1 cellular context compared by ENCODE assay signal in genomic region chr2:28407976-28408690, GRCh38.
A peak's percentile ranks its signal among the peaks of the same experiment; 100 is the strongest.
TF ChIP-seq lines count a peak whose summit lies in the region.

No MANE protein-coding gene starts in this region.

TF ChIP-seq in HepG2, 621 proteins besides CTCF, POLR2A, EP300 and RAD21 (continued from another document and continues in another):
- TF ChIP-seq, protein P1, sequence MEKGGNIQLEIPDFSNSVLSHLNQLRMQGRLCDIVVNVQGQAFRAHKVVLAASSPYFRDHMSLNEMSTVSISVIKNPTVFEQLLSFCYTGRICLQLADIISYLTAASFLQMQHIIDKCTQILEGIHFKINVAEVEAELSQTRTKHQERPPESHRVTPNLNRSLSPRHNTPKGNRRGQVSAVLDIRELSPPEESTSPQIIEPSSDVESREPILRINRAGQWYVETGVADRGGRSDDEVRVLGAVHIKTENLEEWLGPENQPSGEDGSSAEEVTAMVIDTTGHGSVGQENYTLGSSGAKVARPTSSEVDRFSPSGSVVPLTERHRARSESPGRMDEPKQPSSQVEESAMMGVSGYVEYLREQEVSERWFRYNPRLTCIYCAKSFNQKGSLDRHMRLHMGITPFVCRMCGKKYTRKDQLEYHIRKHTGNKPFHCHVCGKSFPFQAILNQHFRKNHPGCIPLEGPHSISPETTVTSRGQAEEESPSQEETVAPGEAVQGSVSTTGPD (CRISPR knock-in tag; IDR thresholded peaks at IDR 0.05): 0 out of 2 replicates have a peak, but pooled peaks have one; percentile 18
- TF ChIP-seq ZNF780A (CRISPR knock-in tag; IDR thresholded peaks at IDR 0.05): no peak
- TF ChIP-seq CREM (IDR thresholded peaks at IDR 0.05): no peak
- TF ChIP-seq CREM (CRISPR knock-in tag; IDR thresholded peaks at IDR 0.05): no peak
- TF ChIP-seq THAP7 (CRISPR knock-in tag; IDR thresholded peaks at IDR 0.05): no peak
- 0 out of 2 replicates have a peak, but pooled peaks have one; percentile 63 for TF ChIP-seq ZFP36L1 (CRISPR knock-in tag; IDR thresholded peaks at IDR 0.05)
- TF ChIP-seq ZNF891 (CRISPR knock-in tag; IDR thresholded peaks at IDR 0.05): no peak
- peak; percentile 75; the same call in 1 of the 2 replicates for TF ChIP-seq HNF4G (IDR thresholded peaks at IDR 0.05; ENCODE audit: borderline replicate concordance, low read depth, low read length)
- TF ChIP-seq HNF4G (CRISPR knock-in tag; IDR thresholded peaks at IDR 0.05; ENCODE audit: borderline replicate concordance, low read depth): peak; percentile 84; the same call in 1 of the 2 replicates
- TF ChIP-seq, protein P2, sequence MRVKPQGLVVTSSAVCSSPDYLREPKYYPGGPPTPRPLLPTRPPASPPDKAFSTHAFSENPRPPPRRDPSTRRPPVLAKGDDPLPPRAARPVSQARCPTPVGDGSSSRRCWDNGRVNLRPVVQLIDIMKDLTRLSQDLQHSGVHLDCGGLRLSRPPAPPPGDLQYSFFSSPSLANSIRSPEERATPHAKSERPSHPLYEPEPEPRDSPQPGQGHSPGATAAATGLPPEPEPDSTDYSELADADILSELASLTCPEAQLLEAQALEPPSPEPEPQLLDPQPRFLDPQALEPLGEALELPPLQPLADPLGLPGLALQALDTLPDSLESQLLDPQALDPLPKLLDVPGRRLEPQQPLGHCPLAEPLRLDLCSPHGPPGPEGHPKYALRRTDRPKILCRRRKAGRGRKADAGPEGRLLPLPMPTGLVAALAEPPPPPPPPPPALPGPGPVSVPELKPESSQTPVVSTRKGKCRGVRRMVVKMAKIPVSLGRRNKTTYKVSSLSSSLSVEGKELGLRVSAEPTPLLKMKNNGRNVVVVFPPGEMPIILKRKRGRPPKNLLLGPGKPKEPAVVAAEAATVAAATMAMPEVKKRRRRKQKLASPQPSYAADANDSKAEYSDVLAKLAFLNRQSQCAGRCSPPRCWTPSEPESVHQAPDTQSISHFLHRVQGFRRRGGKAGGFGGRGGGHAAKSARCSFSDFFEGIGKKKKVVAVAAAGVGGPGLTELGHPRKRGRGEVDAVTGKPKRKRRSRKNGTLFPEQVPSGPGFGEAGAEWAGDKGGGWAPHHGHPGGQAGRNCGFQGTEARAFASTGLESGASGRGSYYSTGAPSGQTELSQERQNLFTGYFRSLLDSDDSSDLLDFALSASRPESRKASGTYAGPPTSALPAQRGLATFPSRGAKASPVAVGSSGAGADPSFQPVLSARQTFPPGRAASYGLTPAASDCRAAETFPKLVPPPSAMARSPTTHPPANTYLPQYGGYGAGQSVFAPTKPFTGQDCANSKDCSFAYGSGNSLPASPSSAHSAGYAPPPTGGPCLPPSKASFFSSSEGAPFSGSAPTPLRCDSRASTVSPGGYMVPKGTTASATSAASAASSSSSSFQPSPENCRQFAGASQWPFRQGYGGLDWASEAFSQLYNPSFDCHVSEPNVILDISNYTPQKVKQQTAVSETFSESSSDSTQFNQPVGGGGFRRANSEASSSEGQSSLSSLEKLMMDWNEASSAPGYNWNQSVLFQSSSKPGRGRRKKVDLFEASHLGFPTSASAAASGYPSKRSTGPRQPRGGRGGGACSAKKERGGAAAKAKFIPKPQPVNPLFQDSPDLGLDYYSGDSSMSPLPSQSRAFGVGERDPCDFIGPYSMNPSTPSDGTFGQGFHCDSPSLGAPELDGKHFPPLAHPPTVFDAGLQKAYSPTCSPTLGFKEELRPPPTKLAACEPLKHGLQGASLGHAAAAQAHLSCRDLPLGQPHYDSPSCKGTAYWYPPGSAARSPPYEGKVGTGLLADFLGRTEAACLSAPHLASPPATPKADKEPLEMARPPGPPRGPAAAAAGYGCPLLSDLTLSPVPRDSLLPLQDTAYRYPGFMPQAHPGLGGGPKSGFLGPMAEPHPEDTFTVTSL (CRISPR knock-in tag; IDR thresholded peaks at IDR 0.05; ENCODE audit: borderline replicate concordance): peak; percentile 58; the same call in 1 of the 2 replicates
- peak; percentile 33 for TF ChIP-seq NCOR1 (IDR thresholded peaks at IDR 0.05; ENCODE audit: borderline replicate concordance, low read length)
- no peak for TF ChIP-seq KMT2A (CRISPR knock-in tag; IDR thresholded peaks at IDR 0.05)
- TF ChIP-seq ZNF839 (CRISPR knock-in tag; IDR thresholded peaks at IDR 0.05; ENCODE audit: borderline replicate concordance): 0 out of 2 replicates have a peak, but pooled peaks have one; percentile 72
- TF ChIP-seq DPF2 (CRISPR knock-in tag; IDR thresholded peaks at IDR 0.05; ENCODE audit: borderline replicate concordance, low read depth): peak; percentile 32; the same call in 1 of the 2 replicates
- peak; percentile 54 to 58; a peak in 1 of 4 replicates for TF ChIP-seq NR2F1 (CRISPR knock-in tag; IDR thresholded peaks at IDR 0.05)
- 0 out of 2 replicates have a peak, but pooled peaks have one; percentile 39 for TF ChIP-seq ERF (CRISPR knock-in tag; IDR thresholded peaks at IDR 0.05)
- TF ChIP-seq TAF15 (IDR thresholded peaks at IDR 0.05; ENCODE audit: low read depth, low read length, poor library complexity, severe bottlenecking): no peak
- TF ChIP-seq PITX1 (CRISPR knock-in tag; IDR thresholded peaks at IDR 0.05): no peak
- TF ChIP-seq MEF2D (CRISPR knock-in tag; IDR thresholded peaks at IDR 0.05): 0 out of 2 replicates have a peak, but pooled peaks have one; percentile 39
- TF ChIP-seq HDAC1 (CRISPR knock-in tag; IDR thresholded peaks at IDR 0.05): peak; percentile 49; the same call in 1 of the 2 replicates
- 0 out of 2 replicates have a peak, but pooled peaks have one; percentile 42 for TF ChIP-seq TBX2 (CRISPR knock-in tag; IDR thresholded peaks at IDR 0.05; ENCODE audit: borderline replicate concordance)
- TF ChIP-seq ZNF564 (CRISPR knock-in tag; IDR thresholded peaks at IDR 0.05): no peak
- peak; percentile 24; the same call in 1 of the 2 replicates for TF ChIP-seq NR2F2 (IDR thresholded peaks at IDR 0.05; ENCODE audit: borderline replicate concordance, low read depth)
- TF ChIP-seq ETV5 (CRISPR knock-in tag; IDR thresholded peaks at IDR 0.05; ENCODE audit: borderline replicate concordance): peak; percentile 70; the same call in 1 of the 2 replicates
- peak; percentile 26; the same call in 1 of the 2 replicates for TF ChIP-seq SPEN (CRISPR knock-in tag; IDR thresholded peaks at IDR 0.05; ENCODE audit: low read depth)
- TF ChIP-seq, protein P3, sequence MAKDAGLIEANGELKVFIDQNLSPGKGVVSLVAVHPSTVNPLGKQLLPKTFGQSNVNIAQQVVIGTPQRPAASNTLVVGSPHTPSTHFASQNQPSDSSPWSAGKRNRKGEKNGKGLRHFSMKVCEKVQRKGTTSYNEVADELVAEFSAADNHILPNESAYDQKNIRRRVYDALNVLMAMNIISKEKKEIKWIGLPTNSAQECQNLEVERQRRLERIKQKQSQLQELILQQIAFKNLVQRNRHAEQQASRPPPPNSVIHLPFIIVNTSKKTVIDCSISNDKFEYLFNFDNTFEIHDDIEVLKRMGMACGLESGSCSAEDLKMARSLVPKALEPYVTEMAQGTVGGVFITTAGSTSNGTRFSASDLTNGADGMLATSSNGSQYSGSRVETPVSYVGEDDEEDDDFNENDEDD (CRISPR knock-in tag; IDR thresholded peaks at IDR 0.05; ENCODE audit: borderline replicate concordance): no peak
- no peak for TF ChIP-seq PRPF4 (IDR thresholded peaks at IDR 0.05; ENCODE audit: low read depth, low read length, poor library complexity, severe bottlenecking)
- no peak for TF ChIP-seq KIAA2018 (CRISPR knock-in tag; IDR thresholded peaks at IDR 0.05; ENCODE audit: borderline replicate concordance)
- TF ChIP-seq, protein P4, sequence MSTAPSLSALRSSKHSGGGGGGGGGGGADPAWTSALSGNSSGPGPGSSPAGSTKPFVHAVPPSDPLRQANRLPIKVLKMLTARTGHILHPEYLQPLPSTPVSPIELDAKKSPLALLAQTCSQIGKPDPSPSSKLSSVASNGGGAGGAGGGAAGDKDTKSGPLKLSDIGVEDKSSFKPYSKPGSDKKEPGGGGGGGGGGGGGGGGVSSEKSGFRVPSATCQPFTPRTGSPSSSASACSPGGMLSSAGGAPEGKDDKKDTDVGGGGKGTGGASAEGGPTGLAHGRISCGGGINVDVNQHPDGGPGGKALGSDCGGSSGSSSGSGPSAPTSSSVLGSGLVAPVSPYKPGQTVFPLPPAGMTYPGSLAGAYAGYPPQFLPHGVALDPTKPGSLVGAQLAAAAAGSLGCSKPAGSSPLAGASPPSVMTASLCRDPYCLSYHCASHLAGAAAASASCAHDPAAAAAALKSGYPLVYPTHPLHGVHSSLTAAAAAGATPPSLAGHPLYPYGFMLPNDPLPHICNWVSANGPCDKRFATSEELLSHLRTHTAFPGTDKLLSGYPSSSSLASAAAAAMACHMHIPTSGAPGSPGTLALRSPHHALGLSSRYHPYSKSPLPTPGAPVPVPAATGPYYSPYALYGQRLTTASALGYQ (CRISPR knock-in tag; IDR thresholded peaks at IDR 0.05): no peak
- TF ChIP-seq ISX (CRISPR knock-in tag; conservative IDR thresholded peaks at IDR 0.05): no peak
- TF ChIP-seq THAP11 (CRISPR knock-in tag; IDR thresholded peaks at IDR 0.05): peak; percentile 31; the same call in 1 of the 2 replicates
- no peak for TF ChIP-seq ZNF567 (CRISPR knock-in tag; IDR thresholded peaks at IDR 0.05; ENCODE audit: borderline replicate concordance)
- TF ChIP-seq, protein P5, sequence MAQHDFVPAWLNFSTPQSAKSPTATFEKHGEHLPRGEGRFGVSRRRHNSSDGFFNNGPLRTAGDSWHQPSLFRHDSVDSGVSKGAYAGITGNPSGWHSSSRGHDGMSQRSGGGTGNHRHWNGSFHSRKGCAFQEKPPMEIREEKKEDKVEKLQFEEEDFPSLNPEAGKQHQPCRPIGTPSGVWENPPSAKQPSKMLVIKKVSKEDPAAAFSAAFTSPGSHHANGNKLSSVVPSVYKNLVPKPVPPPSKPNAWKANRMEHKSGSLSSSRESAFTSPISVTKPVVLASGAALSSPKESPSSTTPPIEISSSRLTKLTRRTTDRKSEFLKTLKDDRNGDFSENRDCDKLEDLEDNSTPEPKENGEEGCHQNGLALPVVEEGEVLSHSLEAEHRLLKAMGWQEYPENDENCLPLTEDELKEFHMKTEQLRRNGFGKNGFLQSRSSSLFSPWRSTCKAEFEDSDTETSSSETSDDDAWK (CRISPR knock-in tag; IDR thresholded peaks at IDR 0.05): no peak
- 0 out of 2 replicates have a peak, but pooled peaks have one; percentile 66 for TF ChIP-seq ZNF782 (CRISPR knock-in tag; IDR thresholded peaks at IDR 0.05; ENCODE audit: borderline replicate concordance)
- no peak for TF ChIP-seq FOXK2 (IDR thresholded peaks at IDR 0.05)
- no peak for TF ChIP-seq ZNF773 (CRISPR knock-in tag; IDR thresholded peaks at IDR 0.05; ENCODE audit: borderline replicate concordance)
- no peak for TF ChIP-seq ZNF678 (CRISPR knock-in tag; IDR thresholded peaks at IDR 0.05)
- TF ChIP-seq AGO1 (IDR thresholded peaks at IDR 0.05; ENCODE audit: low read depth, low read length, poor library complexity, severe bottlenecking): no peak
- TF ChIP-seq ZNF101 (CRISPR knock-in tag; IDR thresholded peaks at IDR 0.05; ENCODE audit: borderline replicate concordance, low read depth): no peak
- TF ChIP-seq ARNT (IDR thresholded peaks at IDR 0.05): no peak
- no peak for TF ChIP-seq MZF1 (CRISPR knock-in tag; IDR thresholded peaks at IDR 0.05; ENCODE audit: borderline replicate concordance)
